Comparison of ENCODE assay signal across 26 cellular contexts in the genomic region with DNA sequence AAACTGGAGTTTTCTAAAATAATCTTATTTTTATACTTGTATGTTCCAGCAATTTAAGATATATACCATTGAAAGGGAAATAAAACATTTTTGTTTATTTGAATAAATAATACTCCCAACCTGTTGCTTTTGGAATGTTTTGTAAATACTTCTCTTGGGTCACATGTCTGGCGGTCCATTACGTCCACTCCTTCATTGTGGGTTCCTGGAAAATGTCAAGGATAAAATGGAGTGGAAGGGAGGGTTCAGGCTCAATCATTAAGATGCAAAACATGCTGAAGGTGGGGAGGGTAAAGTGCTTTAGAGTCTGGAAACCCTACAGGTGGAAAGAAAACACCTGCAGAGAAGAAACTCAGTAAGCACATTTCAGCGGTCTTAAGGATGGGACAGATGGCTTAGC. TPM values are rescaled to one million over a fixed set of nuclear protein-coding genes. Genes with fewer than 3 reads are reported as not detected.
"Had no signal": no experiment of that assay in that cellular context is flagged by ENCODE, and none has a peak within 500 bp of the region (broad histone marks: within the 10 kb centered on the region; RNA-seq: fewer than 3 reads in every experiment).

No MANE protein-coding gene starts in this region.

- DNase-seq: Karpas-422, MG63, MM.1S, NCI-H1048, NCI-H1092, NCI-H1092 treated with DMSO at 0.1 percent for 48 hours, NCI-H1105, NCI-H1105 treated with DMSO at 0.1 percent for 48 hours, NCI-H1417, NCI-H1436, NCI-H146, NCI-H1694, NCI-H187, NCI-H187 treated with DMSO at 0.1 percent for 48 hours, NCI-H2029, NCI-H2081, NCI-H2107, NCI-H2171, NCI-H2171 treated with DMSO at 0.1 percent for 48 hours, NCI-H345, NCI-H510A, NCI-H510A treated with DMSO at 0.1 percent for 48 hours, NCI-H524 treated with DMSO at 0.1 percent for 48 hours had no signal

- H3K9me3 ChIP-seq: MG63 had no signal

- H3K4me3 ChIP-seq: MG63 had no signal

RNA-seq across cellular contexts. Expression of gene FAM3B, which starts 34.2 kb away (rescaled TPM):
- total RNA-seq: LHCN-M2, MCF 10A, NCI-H460 had no signal
